ENCODE assay signal across 1 cellular context in the genomic region with DNA sequence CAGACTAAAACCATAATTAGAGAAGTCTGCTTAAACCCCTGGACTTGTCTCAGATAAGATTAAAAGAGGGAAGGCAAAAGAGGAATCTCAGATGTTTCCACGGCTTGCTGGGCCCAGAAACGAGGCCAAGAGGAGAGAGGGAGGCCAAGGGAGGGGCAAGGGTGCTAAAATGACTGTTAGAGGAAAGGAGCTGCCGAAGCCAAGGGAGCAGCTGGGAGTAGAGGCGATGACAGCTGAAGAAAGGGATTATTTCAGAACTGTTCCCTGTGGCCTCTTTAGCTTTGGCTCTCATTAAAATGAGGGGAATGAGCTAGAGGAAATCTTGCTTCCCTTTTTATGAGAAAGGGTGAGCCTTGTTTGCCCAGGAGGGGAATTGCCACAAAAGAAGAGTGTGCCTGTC.
TF ChIP-seq lines count a peak whose summit lies in the region.

No MANE protein-coding gene starts in this region.

TF ChIP-seq in HEK293T, 16 proteins besides CTCF, POLR2A, EP300 and RAD21 (continued from another document):
- TF ChIP-seq FOXA1 (IDR thresholded peaks at IDR 0.05) (no peak), CTBP1 (IDR thresholded peaks at IDR 0.05; ENCODE audit: borderline replicate concordance) (no peak), L3MBTL2 (conservative IDR thresholded peaks at IDR 0.05) (no peak)
TF ChIP-seq in HEK293T: peak in this region for 0.
